ENCODE assay signal across 12 cellular contexts in genomic region chr11:65586247-65586630, GRCh38. TPM values are rescaled to one million over a fixed set of nuclear protein-coding genes. Genes with fewer than 3 reads are reported as not detected.
A peak's percentile ranks its signal among the peaks of the same experiment; 100 is the strongest.
DNase-seq lines count a peak whose midpoint lies in the region; ATAC-seq and TF ChIP-seq lines count a peak whose summit lies in the region.
"Had no signal": no experiment of that assay in that cellular context is flagged by ENCODE, and none has a peak within 500 bp of the region (broad histone marks: within the 10 kb centered on the region; RNA-seq: fewer than 3 reads in every experiment).

No MANE protein-coding gene starts in this region.

- ATAC-seq in stimulated activated naive CD8-positive, alpha-beta T cell treated with anti-CD3 and anti-CD28 coated beads, Interleukin-15, Interleukin-2, amounts not matched to agents 100 U/mL and 50 U/mL, for 24 hours: no peak
- no peak for ATAC-seq in naive thymus-derived CD4-positive, alpha-beta T cell
- ATAC-seq in naive thymus-derived CD8-positive, alpha-beta T cell: no peak
- no peak for ATAC-seq in HG03378 (IDR thresholded peaks at IDR 0.05; ENCODE audit: unreplicated experiment)

- DNase-seq in stimulated activated naive CD8-positive, alpha-beta T cell treated with anti-CD3 and anti-CD28 coated beads, Interleukin-15, Interleukin-2, amounts not matched to agents 100 U/mL and 50 U/mL, for 24 hours: no peak
- no peak for DNase-seq in ascending aorta (ENCODE audit: low spot score in 2 of 2)
- DNase-seq in naive thymus-derived CD4-positive, alpha-beta T cell: no peak
- no peak for DNase-seq in naive thymus-derived CD8-positive, alpha-beta T cell
- no peak for DNase-seq in MG63
- no peak for DNase-seq in central memory CD4-positive, alpha-beta T cell
- DNase-seq: aorta, hippocampal formation, NCI-H1092 treated with DMSO at 0.1 percent for 48 hours, NCI-H226 had no signal

- H3K36me3 ChIP-seq in ascending aorta (peaks cover 69 to 80% of the 10 kb centered on the region in 2 donors), MG63 (peaks cover 33% of the 10 kb centered on the region)
- peaks cover 0 to 66% (median 5%) of the 10 kb centered on the region in 3 experiments for H3K36me3 ChIP-seq in naive thymus-derived CD4-positive, alpha-beta T cell (ENCODE audit: control insufficient read depth in 2 of 3, insufficient read depth in 3 of 3, low read length in 3 of 3)

- peaks cover 29% of the 10 kb centered on the region for H3K36me3 Mint-ChIP-seq in stimulated activated naive CD8-positive, alpha-beta T cell treated with anti-CD3 and anti-CD28 coated beads, Interleukin-15, Interleukin-2, amounts not matched to agents 100 ng/mL and 50 ng/mL, for 24 hours (ENCODE audit: low read depth)
- H3K36me3 Mint-ChIP-seq in naive thymus-derived CD4-positive, alpha-beta T cell: peaks cover 0 to 22% (median 6%) of the 10 kb centered on the region in 5 donors
- H3K36me3 Mint-ChIP-seq in naive thymus-derived CD8-positive, alpha-beta T cell: peaks cover 0 to 39% (median 3%) of the 10 kb centered on the region in 3 donors

- CTCF ChIA-PET in naive thymus-derived CD4-positive, alpha-beta T cell (lab: Charles Lee): interaction anchor here (5.2 to 12.7 kb wide), 2 partner anchors 10 to 48 kb away, joined by 36 to 126 read pairs; partner anchors contain the start of gene EHBP1L1

- H3K27me3 Mint-ChIP-seq in stimulated activated naive CD8-positive, alpha-beta T cell treated with anti-CD3 and anti-CD28 coated beads, Interleukin-15, Interleukin-2, amounts not matched to agents 100 ng/mL and 50 ng/mL, for 24 hours: no peaks in the 10 kb centered on the region
- H3K27me3 Mint-ChIP-seq in naive thymus-derived CD4-positive, alpha-beta T cell: no peaks in the 10 kb centered on the region
- H3K27me3 Mint-ChIP-seq in naive thymus-derived CD8-positive, alpha-beta T cell: no peaks in the 10 kb centered on the region

- no peak overlapping the region for H3K4me3 ChIP-seq in ascending aorta
- H3K4me3 ChIP-seq in naive thymus-derived CD4-positive, alpha-beta T cell (ENCODE audit: low read length): no peak overlapping the region
- H3K4me3 ChIP-seq in MG63: no peak overlapping the region

- peaks cover 49% of the 10 kb centered on the region for H3K4me1 Mint-ChIP-seq in stimulated activated naive CD8-positive, alpha-beta T cell treated with anti-CD3 and anti-CD28 coated beads, Interleukin-15, Interleukin-2, amounts not matched to agents 100 ng/mL and 50 ng/mL, for 24 hours (ENCODE audit: low read depth)
- peaks cover 16 to 57% (median 31%) of the 10 kb centered on the region in 7 donors for H3K4me1 Mint-ChIP-seq in naive thymus-derived CD4-positive, alpha-beta T cell
- peaks cover 25 to 52% (median 36%) of the 10 kb centered on the region in 4 donors for H3K4me1 Mint-ChIP-seq in naive thymus-derived CD8-positive, alpha-beta T cell

- POLR2A ChIA-PET in naive thymus-derived CD4-positive, alpha-beta T cell (lab: Charles Lee): interaction anchor here (0.7 to 7.2 kb wide), 6 partner anchors 10 to 43 kb away, joined by 3 to 66 read pairs (median 6); partner anchors contain the start of genes EHBP1L1, FAM89B, KCNK7 and PCNX3
- POLR2A ChIA-PET in naive thymus-derived CD8-positive, alpha-beta T cell (lab: Charles Lee): interaction anchor here (7.2 to 11.7 kb wide), 2 partner anchors 11 to 45 kb away, joined by 67 to 139 read pairs; partner anchors contain the start of genes EHBP1L1 and FAM89B

- H3K9me3 ChIP-seq in ascending aorta (no peaks in the 10 kb centered on the region), MG63 (no peaks in the 10 kb centered on the region)
- no peaks in the 10 kb centered on the region for H3K9me3 ChIP-seq in naive thymus-derived CD4-positive, alpha-beta T cell (ENCODE audit: control insufficient read depth in 2 of 3, low read length in 3 of 3)

- no peaks in the 10 kb centered on the region for H3K9me3 Mint-ChIP-seq in stimulated activated naive CD8-positive, alpha-beta T cell treated with anti-CD3 and anti-CD28 coated beads, Interleukin-15, Interleukin-2, amounts not matched to agents 100 ng/mL and 50 ng/mL, for 24 hours
- H3K9me3 Mint-ChIP-seq in naive thymus-derived CD4-positive, alpha-beta T cell: peaks cover 0 to 2% (median 0%) of the 10 kb centered on the region in 11 donors
- H3K9me3 Mint-ChIP-seq in naive thymus-derived CD8-positive, alpha-beta T cell: no peaks in the 10 kb centered on the region

- peak overlapping the region; percentile 73 to 76 for H3K27ac ChIP-seq in ascending aorta
- H3K27ac ChIP-seq in naive thymus-derived CD4-positive, alpha-beta T cell (ENCODE audit: low read depth, low read length): no peak overlapping the region

- H3K4me3 Mint-ChIP-seq in stimulated activated naive CD8-positive, alpha-beta T cell treated with anti-CD3 and anti-CD28 coated beads, Interleukin-15, Interleukin-2, amounts not matched to agents 100 ng/mL and 50 ng/mL, for 24 hours: no peak overlapping the region
- peak overlapping the region in 1 of 10 donors; percentile 39 for H3K4me3 Mint-ChIP-seq in naive thymus-derived CD4-positive, alpha-beta T cell
- H3K4me3 Mint-ChIP-seq in naive thymus-derived CD8-positive, alpha-beta T cell: peak overlapping the region in 1 of 10 donors; percentile 1

- peaks cover 22 to 30% of the 10 kb centered on the region in 2 donors for H3K4me1 ChIP-seq in ascending aorta
- H3K4me1 ChIP-seq in naive thymus-derived CD4-positive, alpha-beta T cell (ENCODE audit: control insufficient read depth in 2 of 2, insufficient read depth in 2 of 2, low read length in 2 of 2): peaks cover 11 to 16% of the 10 kb centered on the region in 2 donors

- H3K27me3 ChIP-seq in ascending aorta (no peaks in the 10 kb centered on the region), MG63 (no peaks in the 10 kb centered on the region)
- H3K27me3 ChIP-seq in naive thymus-derived CD4-positive, alpha-beta T cell (ENCODE audit: control insufficient read depth in 2 of 2, insufficient read depth in 2 of 2, low read length in 2 of 2): no peaks in the 10 kb centered on the region

- intact Hi-C loops in ascending aorta (cut with DNase I): no loop called here
- intact Hi-C loops in naive thymus-derived CD4-positive, alpha-beta T cell (cut with micrococcal nuclease): no loop called here

- H3K27ac Mint-ChIP-seq in stimulated activated naive CD8-positive, alpha-beta T cell treated with anti-CD3 and anti-CD28 coated beads, Interleukin-15, Interleukin-2, amounts not matched to agents 100 ng/mL and 50 ng/mL, for 24 hours: peak overlapping the region; percentile 41
- peak overlapping the region in 6 of 9 donors; percentile 61 to 85 (median 68) for H3K27ac Mint-ChIP-seq in naive thymus-derived CD4-positive, alpha-beta T cell
- peak overlapping the region in 5 of 10 donors; percentile 18 to 57 (median 46) for H3K27ac Mint-ChIP-seq in naive thymus-derived CD8-positive, alpha-beta T cell

- no peak for TF ChIP-seq CTCF in ascending aorta (IDR thresholded peaks at IDR 0.05)

RNA-seq across cellular contexts. Expression of gene KCNK7, which starts 9.4 kb away (rescaled TPM):
- not detected for total RNA-seq in ascending aorta
- 1 to 10 TPM; 2.1 to 9.2 (median 4.8) TPM for total RNA-seq in naive thymus-derived CD4-positive, alpha-beta T cell
- polyA plus RNA-seq in naive thymus-derived CD4-positive, alpha-beta T cell: under 1 TPM in 1 of 2 donors, not detected in 1; 0.25 TPM
- 1 to 10 TPM; 2.4 to 5.0 TPM for total RNA-seq in naive thymus-derived CD8-positive, alpha-beta T cell
- under 1 TPM in 1 of 3 donors, not detected in 2; 0.34 TPM for polyA plus RNA-seq in naive thymus-derived CD8-positive, alpha-beta T cell
- not detected in 2 replicates for total RNA-seq in MG63 (2014; rRNA removed; shearing (Covaris generic); ENCODE audit: low replicate concordance)

RNA-seq across cellular contexts. Expression of gene EHBP1L1, which starts 10.4 kb away (rescaled TPM):
- 418 TPM for total RNA-seq in ascending aorta
- 100 to 1,000 TPM; 108 to 207 (median 128) TPM for total RNA-seq in naive thymus-derived CD4-positive, alpha-beta T cell
- 10 to 100 TPM; 12.3 to 14.2 TPM for polyA plus RNA-seq in naive thymus-derived CD4-positive, alpha-beta T cell
- 100 to 1,000 TPM; 101 to 108 TPM for total RNA-seq in naive thymus-derived CD8-positive, alpha-beta T cell
- 10 to 100 TPM; 10.8 to 19.8 (median 11.5) TPM for polyA plus RNA-seq in naive thymus-derived CD8-positive, alpha-beta T cell
- 30.8 and 65.1 TPM in 2 replicates for total RNA-seq in MG63 (2014; rRNA removed; shearing (Covaris generic); ENCODE audit: low replicate concordance)

RNA-seq across cellular contexts. Expression of gene FAM89B, which starts 13.9 kb away (rescaled TPM):
- 104 TPM for total RNA-seq in ascending aorta
- 10 to 100 TPM; 33.0 to 59.7 (median 45.3) TPM for total RNA-seq in naive thymus-derived CD4-positive, alpha-beta T cell
- polyA plus RNA-seq in naive thymus-derived CD4-positive, alpha-beta T cell: 100 to 1,000 TPM in 1 of 2 donors, 10 to 100 TPM in 1; 87.7 to 115 TPM
- 10 to 100 TPM; 39.3 to 42.1 TPM for total RNA-seq in naive thymus-derived CD8-positive, alpha-beta T cell
- 100 to 1,000 TPM in 2 of 3 donors, 10 to 100 TPM in 1; 70.9 to 122 (median 101) TPM for polyA plus RNA-seq in naive thymus-derived CD8-positive, alpha-beta T cell
- total RNA-seq in MG63 (2014; rRNA removed; shearing (Covaris generic); ENCODE audit: low replicate concordance): 45.5 and 66.6 TPM in 2 replicates

RNA-seq across cellular contexts. Expression of gene ZNRD2, which starts 16.0 kb away (rescaled TPM):
- total RNA-seq in ascending aorta: 157 TPM
- 10 to 100 TPM; 29.1 to 40.9 (median 32.9) TPM for total RNA-seq in naive thymus-derived CD4-positive, alpha-beta T cell
- polyA plus RNA-seq in naive thymus-derived CD4-positive, alpha-beta T cell: 10 to 100 TPM; 82.6 to 86.0 TPM
- 10 to 100 TPM; 31.5 to 32.7 TPM for total RNA-seq in naive thymus-derived CD8-positive, alpha-beta T cell
- polyA plus RNA-seq in naive thymus-derived CD8-positive, alpha-beta T cell: 10 to 100 TPM; 62.9 to 86.3 (median 80.1) TPM
- total RNA-seq in MG63 (2014; rRNA removed; shearing (Covaris generic); ENCODE audit: low replicate concordance): 51.1 and 90.7 TPM in 2 replicates

RNA-seq across cellular contexts. Expression of gene MAP3K11, which starts 27.8 kb away (rescaled TPM):
- 121 TPM for total RNA-seq in ascending aorta
- 10 to 100 TPM; 63.3 to 91.1 (median 88.2) TPM for total RNA-seq in naive thymus-derived CD4-positive, alpha-beta T cell
- 10 to 100 TPM; 12.1 to 21.6 TPM for polyA plus RNA-seq in naive thymus-derived CD4-positive, alpha-beta T cell
- 10 to 100 TPM; 61.6 to 66.3 TPM for total RNA-seq in naive thymus-derived CD8-positive, alpha-beta T cell
- polyA plus RNA-seq in naive thymus-derived CD8-positive, alpha-beta T cell: 10 to 100 TPM in 2 of 3 donors, 1 to 10 TPM in 1; 8.7 to 20.5 (median 12.7) TPM
- total RNA-seq in MG63 (2014; rRNA removed; shearing (Covaris generic); ENCODE audit: low replicate concordance): 22.2 and 48.8 TPM in 2 replicates
